1 cellular context compared by ENCODE assay signal in the genomic region with DNA sequence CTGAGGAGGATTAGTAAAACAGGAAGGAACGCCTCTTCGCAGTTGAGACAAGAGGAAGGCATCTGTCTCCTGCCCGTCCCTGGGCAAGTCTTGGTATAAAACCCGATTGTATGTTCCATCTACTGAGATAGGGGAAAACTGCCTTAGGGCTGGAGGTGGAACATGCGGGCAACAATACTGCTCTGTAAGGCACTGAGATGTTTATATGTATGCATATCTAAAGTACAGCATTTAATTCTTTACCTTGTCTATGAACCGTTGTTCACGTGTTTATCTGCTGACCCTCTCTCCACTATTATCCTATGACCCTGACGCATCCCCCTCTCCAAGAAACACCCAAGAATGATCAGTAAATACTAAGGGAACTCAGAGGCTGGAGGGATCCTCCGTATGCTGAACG.
TF ChIP-seq lines count a peak whose summit lies in the region.

No MANE protein-coding gene starts in this region.

TF ChIP-seq in SK-N-SH treated with all-trans-retinoic acid at 6 μM for 48 hours, 23 proteins besides CTCF, POLR2A, EP300 and RAD21 (continued from another document):
- no peak for TF ChIP-seq SNAI2 (CRISPR knock-in tag; IDR thresholded peaks at IDR 0.05)
- TF ChIP-seq, protein P1, sequence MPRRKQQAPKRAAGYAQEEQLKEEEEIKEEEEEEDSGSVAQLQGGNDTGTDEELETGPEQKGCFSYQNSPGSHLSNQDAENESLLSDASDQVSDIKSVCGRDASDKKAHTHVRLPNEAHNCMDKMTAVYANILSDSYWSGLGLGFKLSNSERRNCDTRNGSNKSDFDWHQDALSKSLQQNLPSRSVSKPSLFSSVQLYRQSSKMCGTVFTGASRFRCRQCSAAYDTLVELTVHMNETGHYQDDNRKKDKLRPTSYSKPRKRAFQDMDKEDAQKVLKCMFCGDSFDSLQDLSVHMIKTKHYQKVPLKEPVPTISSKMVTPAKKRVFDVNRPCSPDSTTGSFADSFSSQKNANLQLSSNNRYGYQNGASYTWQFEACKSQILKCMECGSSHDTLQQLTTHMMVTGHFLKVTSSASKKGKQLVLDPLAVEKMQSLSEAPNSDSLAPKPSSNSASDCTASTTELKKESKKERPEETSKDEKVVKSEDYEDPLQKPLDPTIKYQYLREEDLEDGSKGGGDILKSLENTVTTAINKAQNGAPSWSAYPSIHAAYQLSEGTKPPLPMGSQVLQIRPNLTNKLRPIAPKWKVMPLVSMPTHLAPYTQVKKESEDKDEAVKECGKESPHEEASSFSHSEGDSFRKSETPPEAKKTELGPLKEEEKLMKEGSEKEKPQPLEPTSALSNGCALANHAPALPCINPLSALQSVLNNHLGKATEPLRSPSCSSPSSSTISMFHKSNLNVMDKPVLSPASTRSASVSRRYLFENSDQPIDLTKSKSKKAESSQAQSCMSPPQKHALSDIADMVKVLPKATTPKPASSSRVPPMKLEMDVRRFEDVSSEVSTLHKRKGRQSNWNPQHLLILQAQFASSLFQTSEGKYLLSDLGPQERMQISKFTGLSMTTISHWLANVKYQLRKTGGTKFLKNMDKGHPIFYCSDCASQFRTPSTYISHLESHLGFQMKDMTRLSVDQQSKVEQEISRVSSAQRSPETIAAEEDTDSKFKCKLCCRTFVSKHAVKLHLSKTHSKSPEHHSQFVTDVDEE (CRISPR knock-in tag; IDR thresholded peaks at IDR 0.05), result no peak
- TF ChIP-seq OSR1 (CRISPR knock-in tag; IDR thresholded peaks at IDR 0.05), result no peak
